8 cellular contexts compared by ENCODE assay signal in the genomic region with DNA sequence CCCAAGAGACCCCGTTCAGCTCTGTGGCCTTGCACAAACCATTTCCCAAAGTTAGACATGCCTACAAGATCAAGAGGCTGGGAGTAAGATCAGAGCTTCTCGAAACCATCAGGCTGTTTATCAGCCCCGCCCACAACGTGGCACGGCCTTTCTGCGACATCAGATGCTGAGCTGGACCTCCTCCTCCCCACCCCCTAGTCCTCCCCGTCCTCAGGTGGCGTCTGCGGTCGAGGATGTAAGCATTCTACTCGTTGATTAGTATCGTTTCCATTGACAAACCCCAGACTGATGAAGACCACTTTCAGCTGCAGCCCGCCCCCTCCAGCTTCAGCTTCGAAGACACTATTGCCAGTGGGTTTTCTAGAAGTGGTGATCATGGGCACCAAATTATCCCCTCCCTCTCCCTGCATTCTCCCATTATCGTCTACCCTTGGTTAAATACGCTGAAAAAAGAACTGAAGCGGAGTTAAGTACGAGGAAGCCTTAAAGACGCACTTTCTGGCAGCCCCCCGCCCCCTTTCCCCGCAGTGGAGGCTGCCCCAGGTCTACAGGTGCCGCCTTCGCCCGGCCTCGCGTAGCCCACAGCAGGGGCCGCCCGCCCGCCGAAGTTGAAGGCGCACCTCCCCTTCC. TPM values are rescaled to one million over a fixed set of nuclear protein-coding genes. Genes with fewer than 3 reads are reported as not detected.
DNase-seq lines count a peak whose midpoint lies in the region; ATAC-seq, FAIRE-seq and TF ChIP-seq lines count a peak whose summit lies in the region.

No MANE protein-coding gene starts in this region.

- H3K4me1 Mint-ChIP-seq in activated naive CD8-positive, alpha-beta T cell treated with anti-CD3 and anti-CD28 coated beads for 36 hours = peaks cover 12% of the 10 kb centered on the region

- H3K36me3 Mint-ChIP-seq in activated naive CD8-positive, alpha-beta T cell treated with anti-CD3 and anti-CD28 coated beads for 36 hours = no peaks in the 10 kb centered on the region

- H3K27ac ChIP-seq in A673 (ENCODE audit: low read depth, low read length, poor library complexity, severe bottlenecking) = no peak overlapping the region
- H3K27ac ChIP-seq in psoas muscle = peak overlapping the region; percentile 90

- H3K27me3 ChIP-seq in A673 (replicated peaks; ENCODE audit: insufficient read depth, low read depth, low read length, poor library complexity) (peaks cover 72% of the 10 kb centered on the region), MG63 (no peaks in the 10 kb centered on the region), psoas muscle (ENCODE audit: insufficient read depth in 3 of 3, low read length in 2 of 3) (no peaks in the 10 kb centered on the region)

- H3K9me3 ChIP-seq in A673 (ENCODE audit: low read depth, low read length, poor library complexity, severe bottlenecking) = no peaks in the 10 kb centered on the region
- H3K9me3 ChIP-seq in MG63 = no peaks in the 10 kb centered on the region
- no peaks in the 10 kb centered on the region for H3K9me3 ChIP-seq in psoas muscle

- CTCF ChIA-PET in A673 (lab: Charles Lee) = no interaction called here

- peaks cover 7% of the 10 kb centered on the region for H3K4me1 ChIP-seq in A673 (ENCODE audit: insufficient read depth, low read length, poor library complexity, severe bottlenecking)
- peaks cover 8% of the 10 kb centered on the region for H3K4me1 ChIP-seq in psoas muscle

- no peaks in the 10 kb centered on the region for H3K9me3 Mint-ChIP-seq in activated naive CD8-positive, alpha-beta T cell treated with anti-CD3 and anti-CD28 coated beads for 36 hours

- POLR2A ChIA-PET in A673 (lab: Charles Lee; ENCODE audit: low non-redundant PET) = interaction anchor here (0.6 kb wide), 1 partner anchor 70 kb away, joined by 3 read pairs; no protein-coding TSS in a partner anchor

- H3K27ac Mint-ChIP-seq in activated naive CD8-positive, alpha-beta T cell treated with anti-CD3 and anti-CD28 coated beads for 36 hours = no peak overlapping the region

- intact Hi-C loops in A673 (cut with micrococcal nuclease; ENCODE audit: unreplicated experiment) = no loop called here
- intact Hi-C loops in left ventricle myocardium superior (cut with micrococcal nuclease) = no loop called here
- intact Hi-C loops in psoas muscle (cut with DNase I) = loop anchor here in 1 of 2 donors (5.0 kb wide), 1 partner anchor 258 kb away; a partner anchor contains a TSS

- FAIRE-seq in GM12891 (lab: Jason Lieb, UNC) = peak; percentile 54
- FAIRE-seq in D721Med (lab: Jason Lieb, UNC) = no peak

- no TSS peak for BruUV-seq in A673 (replicated peaks; lab: Mats Ljungman, UMichigan)

- DNase-seq in A673 (ENCODE audit: low spot score) (peak; percentile 17), GM12891 (ENCODE audit: insufficient read length, low spot score) (peak; percentile 35), MG63 (peak; percentile 24), left ventricle myocardium superior (peak; percentile 59), psoas muscle (peak; percentile 39 to 64), D721Med (ENCODE audit: insufficient read length, low spot score) (no peak)
- peak; percentile 40 for DNase-seq in activated naive CD8-positive, alpha-beta T cell treated with anti-CD3 and anti-CD28 coated beads for 36 hours

- peaks cover 82% of the 10 kb centered on the region for H3K27me3 Mint-ChIP-seq in activated naive CD8-positive, alpha-beta T cell treated with anti-CD3 and anti-CD28 coated beads for 36 hours

- H3K4me3 ChIP-seq in A673 (ENCODE audit: low read depth, low read length, poor library complexity, severe bottlenecking) (peak overlapping the region; percentile 60), MG63 (peak overlapping the region; percentile 77), psoas muscle (peak overlapping the region; percentile 91)

- no peak for TF ChIP-seq POLR2A in GM12891 (IDR thresholded peaks at IDR 0.05; ENCODE audit: low read depth, low read length)

- 6 to 17% (median 10%) methylated on average over 23 to 31 of the region's 31 CpGs for WGBS in psoas muscle, 3 donors

- TF ChIP-seq CTCF in A673 (conservative IDR thresholded peaks at IDR 0.05; ENCODE audit: low read depth, low read length) = no peak
- no peak for TF ChIP-seq CTCF in psoas muscle (IDR thresholded peaks at IDR 0.05)
- TF ChIP-seq CTCF in D721Med (IDR thresholded peaks at IDR 0.05; ENCODE audit: insufficient read depth, missing control alignments) = no peak

- ATAC-seq in left ventricle myocardium superior (peak; percentile 37), psoas muscle (peak in 2 of 4 donors; percentile 19), GM19455 (IDR thresholded peaks at IDR 0.05; ENCODE audit: unreplicated experiment) (no peak)

- peak overlapping the region; percentile 16 for H3K4me3 Mint-ChIP-seq in activated naive CD8-positive, alpha-beta T cell treated with anti-CD3 and anti-CD28 coated beads for 36 hours

- H3K36me3 ChIP-seq in A673 (ENCODE audit: insufficient read depth, low read length, poor library complexity, severe bottlenecking) = no peaks in the 10 kb centered on the region
- no peaks in the 10 kb centered on the region for H3K36me3 ChIP-seq in MG63
- no peaks in the 10 kb centered on the region for H3K36me3 ChIP-seq in psoas muscle (ENCODE audit: insufficient read depth in 1 of 2, low read depth in 1 of 2)

TF ChIP-seq in GM12891, 5 proteins besides CTCF, POLR2A, EP300 and RAD21:
- TF ChIP-seq PAX5 (IDR thresholded peaks at IDR 0.05; ENCODE audit: insufficient read depth, low read length, severe bottlenecking) (no peak), SPI1 (IDR thresholded peaks at IDR 0.05; ENCODE audit: low read depth, low read length) (no peak), POU2F2 (IDR thresholded peaks at IDR 0.05; ENCODE audit: low read depth, low read length) (no peak), POLR2AphosphoS5 (IDR thresholded peaks at IDR 0.05; ENCODE audit: low read depth, low read length) (no peak), TAF1 (IDR thresholded peaks at IDR 0.05; ENCODE audit: low read depth, low read length) (no peak)

RNA-seq across cellular contexts. Expression of a gene that starts 1.1 kb away (rescaled TPM):
- total RNA-seq in A673 (2021) = not detected in 2 replicates
- not detected for polyA plus RNA-seq in GM12891 (2012; ENCODE audit: low read depth, missing spikeins)
- 30.6 and 38.7 TPM in 2 replicates for total RNA-seq in MG63 (2014; rRNA removed; shearing (Covaris generic); ENCODE audit: low replicate concordance)
- total RNA-seq in activated naive CD8-positive, alpha-beta T cell treated with anti-CD3 and anti-CD28 coated beads for 36 hours = not detected
- 52.2 TPM for total RNA-seq in left ventricle myocardium superior
- total RNA-seq in psoas muscle = 10 to 100 TPM; 13.7 to 27.4 (median 16.5) TPM
- polyA plus RNA-seq in psoas muscle = 10 to 100 TPM; 23.7 to 36.5 (median 25.0) TPM

RNA-seq across cellular contexts. Expression of a gene that starts 53.6 kb away (rescaled TPM):
- total RNA-seq in A673 (2021) (not detected in 2 replicates), left ventricle myocardium superior (0.27 TPM), psoas muscle (under 1 TPM in 3 of 4 donors, not detected in 1; 0.06 to 0.83 (median 0.56) TPM)
- not detected for polyA plus RNA-seq in GM12891 (2012; ENCODE audit: low read depth, missing spikeins)
- total RNA-seq in MG63 (2014; rRNA removed; shearing (Covaris generic); ENCODE audit: low replicate concordance) = 0.13 and 0.32 TPM in 2 replicates
- total RNA-seq in activated naive CD8-positive, alpha-beta T cell treated with anti-CD3 and anti-CD28 coated beads for 36 hours = not detected
- polyA plus RNA-seq in psoas muscle = under 1 TPM; 0.03 to 0.13 (median 0.09) TPM

Comparison
In these comparisons a context has a peak if more than half of its experiments do, and no peak if none do; other contexts are left out.
1. RNA of a gene that starts 1.1 kb away (total RNA-seq): 52.2 TPM in left ventricle myocardium superior (single experiment), 30.6 to 38.7 TPM in MG63 and 13.7 to 27.4 TPM in psoas muscle; not detected in A673 and not detected in activated naive CD8-positive, alpha-beta T cell treated with anti-CD3 and anti-CD28 coated beads for 36 hours; every median in the first group is over 10 times any median in the second.
2. Peak in every context shown above with its lines, with median percentiles within 50 percentile points of each other: H3K4me3 ChIP-seq.